1 cellular context compared by ENCODE assay signal in the genomic region with DNA sequence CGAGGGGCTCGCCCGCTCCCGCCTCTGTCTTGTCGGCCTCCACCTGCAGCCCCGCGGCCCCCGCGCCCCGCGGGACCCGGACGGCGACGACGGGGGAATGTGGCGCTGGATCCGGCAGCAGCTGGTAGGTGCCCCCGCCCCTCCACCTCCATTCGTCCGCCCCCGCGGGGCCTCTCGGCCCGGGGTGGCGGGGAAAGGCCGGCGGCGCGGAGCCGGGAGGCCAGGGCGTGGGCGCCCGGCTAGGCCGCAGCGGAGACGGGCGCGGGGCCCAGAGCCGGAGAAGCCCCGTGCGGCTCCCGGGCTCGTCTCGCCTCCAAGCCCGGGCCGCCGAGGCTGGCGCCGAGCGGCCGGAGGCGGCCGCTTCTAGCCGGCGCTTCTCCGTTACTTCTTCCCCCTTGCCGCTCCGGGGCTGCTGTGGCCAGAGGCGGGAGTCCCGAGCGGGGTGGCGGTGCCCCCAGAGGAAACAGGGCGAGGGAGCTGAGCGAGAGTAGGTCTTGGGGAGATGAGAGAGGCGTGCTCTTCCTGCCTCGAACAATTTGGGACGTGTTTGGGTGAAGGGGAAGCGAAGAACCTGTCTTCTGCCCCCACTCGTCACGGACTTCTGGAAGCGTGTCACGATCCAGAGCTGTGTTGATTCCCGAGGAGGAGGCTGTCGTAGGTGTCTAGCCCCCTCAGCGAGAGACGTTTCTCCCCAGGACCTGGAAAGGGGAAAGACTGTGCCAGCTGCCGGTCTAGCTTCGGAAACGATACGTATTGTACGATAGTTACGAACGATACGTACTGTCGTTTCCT.
TF ChIP-seq lines count a peak whose summit lies in the region.

No MANE protein-coding gene starts in this region.

TF ChIP-seq in K562, 482 proteins besides CTCF, POLR2A, EP300 and RAD21 (continued from another document and continues in another):
- TF ChIP-seq, protein P1, sequence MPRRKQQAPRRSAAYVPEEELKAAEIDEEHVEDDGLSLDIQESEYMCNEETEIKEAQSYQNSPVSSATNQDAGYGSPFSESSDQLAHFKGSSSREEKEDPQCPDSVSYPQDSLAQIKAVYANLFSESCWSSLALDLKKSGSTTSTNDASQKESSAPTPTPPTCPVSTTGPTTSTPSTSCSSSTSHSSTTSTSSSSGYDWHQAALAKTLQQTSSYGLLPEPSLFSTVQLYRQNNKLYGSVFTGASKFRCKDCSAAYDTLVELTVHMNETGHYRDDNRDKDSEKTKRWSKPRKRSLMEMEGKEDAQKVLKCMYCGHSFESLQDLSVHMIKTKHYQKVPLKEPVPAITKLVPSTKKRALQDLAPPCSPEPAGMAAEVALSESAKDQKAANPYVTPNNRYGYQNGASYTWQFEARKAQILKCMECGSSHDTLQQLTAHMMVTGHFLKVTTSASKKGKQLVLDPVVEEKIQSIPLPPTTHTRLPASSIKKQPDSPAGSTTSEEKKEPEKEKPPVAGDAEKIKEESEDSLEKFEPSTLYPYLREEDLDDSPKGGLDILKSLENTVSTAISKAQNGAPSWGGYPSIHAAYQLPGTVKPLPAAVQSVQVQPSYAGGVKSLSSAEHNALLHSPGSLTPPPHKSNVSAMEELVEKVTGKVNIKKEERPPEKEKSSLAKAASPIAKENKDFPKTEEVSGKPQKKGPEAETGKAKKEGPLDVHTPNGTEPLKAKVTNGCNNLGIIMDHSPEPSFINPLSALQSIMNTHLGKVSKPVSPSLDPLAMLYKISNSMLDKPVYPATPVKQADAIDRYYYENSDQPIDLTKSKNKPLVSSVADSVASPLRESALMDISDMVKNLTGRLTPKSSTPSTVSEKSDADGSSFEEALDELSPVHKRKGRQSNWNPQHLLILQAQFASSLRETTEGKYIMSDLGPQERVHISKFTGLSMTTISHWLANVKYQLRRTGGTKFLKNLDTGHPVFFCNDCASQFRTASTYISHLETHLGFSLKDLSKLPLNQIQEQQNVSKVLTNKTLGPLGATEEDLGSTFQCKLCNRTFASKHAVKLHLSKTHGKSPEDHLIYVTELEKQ (CRISPR knock-in tag; IDR thresholded peaks at IDR 0.05): no peak
- TF ChIP-seq FOXM1 (IDR thresholded peaks at IDR 0.05; ENCODE audit: low read depth) (no peak), FOXM1 (CRISPR knock-in tag; IDR thresholded peaks at IDR 0.05; ENCODE audit: low read depth) (no peak), MAZ (CRISPR knock-in tag; conservative IDR thresholded peaks at IDR 0.05 in 1 of 2, IDR thresholded peaks at IDR 0.05 in 1 of 2) (peak in 1 of 2 experiments; percentile 74; a peak in 2 of 4 replicates), KLF1 (tag; IDR thresholded peaks at IDR 0.05) (peak; percentile 55; the same call in 1 of the 2 replicates), RFX5 (IDR thresholded peaks at IDR 0.05; ENCODE audit: low read depth, low read length) (no peak), ZNF41 (CRISPR knock-in tag; conservative IDR thresholded peaks at IDR 0.05) (no peak), ARNT (IDR thresholded peaks at IDR 0.05) (0 out of 4 replicates have a peak, but pooled peaks of 1 of the 2 experiments have one; percentile 41), HDAC8 (tag; IDR thresholded peaks at IDR 0.05) (no peak), EGR1 (conservative IDR thresholded peaks at IDR 0.05) (peak; percentile 88), DIDO1 (tag; IDR thresholded peaks at IDR 0.05; ENCODE audit: low read depth) (no peak), HCFC1 (IDR thresholded peaks at IDR 0.05; ENCODE audit: low read depth, low read length) (no peak), FOXJ3 (CRISPR knock-in tag; IDR thresholded peaks at IDR 0.05) (no peak), TAF15 (IDR thresholded peaks at IDR 0.05; ENCODE audit: low read depth, low read length) (no peak), ZNF778 (CRISPR knock-in tag; IDR thresholded peaks at IDR 0.05) (no peak), HSF4 (CRISPR knock-in tag; IDR thresholded peaks at IDR 0.05; ENCODE audit: borderline replicate concordance) (no peak), TEAD1 (CRISPR knock-in tag; IDR thresholded peaks at IDR 0.05) (peak in 1 of 2 experiments; percentile 65; a peak in 1 of 4 replicates), SOX6 (IDR thresholded peaks at IDR 0.05) (no peak), ASH1L (IDR thresholded peaks at IDR 0.05; ENCODE audit: borderline replicate concordance, low read depth, partially characterized antibody) (no peak), GABPB1 (CRISPR knock-in tag; IDR thresholded peaks at IDR 0.05) (peak; percentile 12; the same call in 1 of the 2 replicates), MXI1 (IDR thresholded peaks at IDR 0.05; ENCODE audit: low read depth, low read length) (no peak), HNRNPK (IDR thresholded peaks at IDR 0.05; ENCODE audit: low read depth, low read length, poor library complexity, severe bottlenecking) (no peak), L3MBTL2 (IDR thresholded peaks at IDR 0.05) (0 out of 2 replicates have a peak, but pooled peaks have one; percentile 26), TRIM24 (IDR thresholded peaks at IDR 0.05) (no peak), ERF (CRISPR knock-in tag; IDR thresholded peaks at IDR 0.05) (0 out of 2 replicates have a peak, but pooled peaks have one; percentile 22), BCOR (IDR thresholded peaks at IDR 0.05) (no peak; the same call in 1 of the 2 replicates), ELF1 (tag; IDR thresholded peaks at IDR 0.05) (0 out of 2 replicates have a peak, but pooled peaks have one; percentile 32), ZNF79 (CRISPR knock-in tag; IDR thresholded peaks at IDR 0.05; ENCODE audit: low read depth) (no peak), RBM22 (IDR thresholded peaks at IDR 0.05; ENCODE audit: low read depth, low read length, poor library complexity, severe bottlenecking) (peak; percentile 45)
- TF ChIP-seq, protein P2, sequence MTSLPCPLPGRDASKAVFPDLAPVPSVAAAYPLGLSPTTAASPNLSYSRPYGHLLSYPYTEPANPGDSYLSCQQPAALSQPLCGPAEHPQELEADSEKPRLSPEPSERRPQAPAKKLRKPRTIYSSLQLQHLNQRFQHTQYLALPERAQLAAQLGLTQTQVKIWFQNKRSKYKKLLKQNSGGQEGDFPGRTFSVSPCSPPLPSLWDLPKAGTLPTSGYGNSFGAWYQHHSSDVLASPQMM (CRISPR knock-in tag; IDR thresholded peaks at IDR 0.05): no peak
- TF ChIP-seq, protein P3, sequence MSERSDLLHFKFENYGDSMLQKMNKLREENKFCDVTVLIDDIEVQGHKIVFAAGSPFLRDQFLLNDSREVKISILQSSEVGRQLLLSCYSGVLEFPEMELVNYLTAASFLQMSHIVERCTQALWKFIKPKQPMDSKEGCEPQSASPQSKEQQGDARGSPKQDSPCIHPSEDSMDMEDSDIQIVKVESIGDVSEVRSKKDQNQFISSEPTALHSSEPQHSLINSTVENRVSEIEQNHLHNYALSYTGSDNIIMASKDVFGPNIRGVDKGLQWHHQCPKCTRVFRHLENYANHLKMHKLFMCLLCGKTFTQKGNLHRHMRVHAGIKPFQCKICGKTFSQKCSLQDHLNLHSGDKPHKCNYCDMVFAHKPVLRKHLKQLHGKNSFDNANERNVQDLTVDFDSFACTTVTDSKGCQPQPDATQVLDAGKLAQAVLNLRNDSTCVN (CRISPR knock-in tag; IDR thresholded peaks at IDR 0.05): no peak
- TF ChIP-seq, protein P4, sequence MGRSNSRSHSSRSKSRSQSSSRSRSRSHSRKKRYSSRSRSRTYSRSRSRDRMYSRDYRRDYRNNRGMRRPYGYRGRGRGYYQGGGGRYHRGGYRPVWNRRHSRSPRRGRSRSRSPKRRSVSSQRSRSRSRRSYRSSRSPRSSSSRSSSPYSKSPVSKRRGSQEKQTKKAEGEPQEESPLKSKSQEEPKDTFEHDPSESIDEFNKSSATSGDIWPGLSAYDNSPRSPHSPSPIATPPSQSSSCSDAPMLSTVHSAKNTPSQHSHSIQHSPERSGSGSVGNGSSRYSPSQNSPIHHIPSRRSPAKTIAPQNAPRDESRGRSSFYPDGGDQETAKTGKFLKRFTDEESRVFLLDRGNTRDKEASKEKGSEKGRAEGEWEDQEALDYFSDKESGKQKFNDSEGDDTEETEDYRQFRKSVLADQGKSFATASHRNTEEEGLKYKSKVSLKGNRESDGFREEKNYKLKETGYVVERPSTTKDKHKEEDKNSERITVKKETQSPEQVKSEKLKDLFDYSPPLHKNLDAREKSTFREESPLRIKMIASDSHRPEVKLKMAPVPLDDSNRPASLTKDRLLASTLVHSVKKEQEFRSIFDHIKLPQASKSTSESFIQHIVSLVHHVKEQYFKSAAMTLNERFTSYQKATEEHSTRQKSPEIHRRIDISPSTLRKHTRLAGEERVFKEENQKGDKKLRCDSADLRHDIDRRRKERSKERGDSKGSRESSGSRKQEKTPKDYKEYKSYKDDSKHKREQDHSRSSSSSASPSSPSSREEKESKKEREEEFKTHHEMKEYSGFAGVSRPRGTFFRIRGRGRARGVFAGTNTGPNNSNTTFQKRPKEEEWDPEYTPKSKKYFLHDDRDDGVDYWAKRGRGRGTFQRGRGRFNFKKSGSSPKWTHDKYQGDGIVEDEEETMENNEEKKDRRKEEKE (IDR thresholded peaks at IDR 0.05; ENCODE audit: borderline replicate concordance in 1 of 2, control insufficient read depth in 1 of 2, low read depth in 2 of 2, low read length in 1 of 2): no peak
- TF ChIP-seq, protein P5, sequence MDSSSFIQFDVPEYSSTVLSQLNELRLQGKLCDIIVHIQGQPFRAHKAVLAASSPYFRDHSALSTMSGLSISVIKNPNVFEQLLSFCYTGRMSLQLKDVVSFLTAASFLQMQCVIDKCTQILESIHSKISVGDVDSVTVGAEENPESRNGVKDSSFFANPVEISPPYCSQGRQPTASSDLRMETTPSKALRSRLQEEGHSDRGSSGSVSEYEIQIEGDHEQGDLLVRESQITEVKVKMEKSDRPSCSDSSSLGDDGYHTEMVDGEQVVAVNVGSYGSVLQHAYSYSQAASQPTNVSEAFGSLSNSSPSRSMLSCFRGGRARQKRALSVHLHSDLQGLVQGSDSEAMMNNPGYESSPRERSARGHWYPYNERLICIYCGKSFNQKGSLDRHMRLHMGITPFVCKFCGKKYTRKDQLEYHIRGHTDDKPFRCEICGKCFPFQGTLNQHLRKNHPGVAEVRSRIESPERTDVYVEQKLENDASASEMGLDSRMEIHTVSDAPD (CRISPR knock-in tag; IDR thresholded peaks at IDR 0.05): no peak
- TF ChIP-seq, protein P6, sequence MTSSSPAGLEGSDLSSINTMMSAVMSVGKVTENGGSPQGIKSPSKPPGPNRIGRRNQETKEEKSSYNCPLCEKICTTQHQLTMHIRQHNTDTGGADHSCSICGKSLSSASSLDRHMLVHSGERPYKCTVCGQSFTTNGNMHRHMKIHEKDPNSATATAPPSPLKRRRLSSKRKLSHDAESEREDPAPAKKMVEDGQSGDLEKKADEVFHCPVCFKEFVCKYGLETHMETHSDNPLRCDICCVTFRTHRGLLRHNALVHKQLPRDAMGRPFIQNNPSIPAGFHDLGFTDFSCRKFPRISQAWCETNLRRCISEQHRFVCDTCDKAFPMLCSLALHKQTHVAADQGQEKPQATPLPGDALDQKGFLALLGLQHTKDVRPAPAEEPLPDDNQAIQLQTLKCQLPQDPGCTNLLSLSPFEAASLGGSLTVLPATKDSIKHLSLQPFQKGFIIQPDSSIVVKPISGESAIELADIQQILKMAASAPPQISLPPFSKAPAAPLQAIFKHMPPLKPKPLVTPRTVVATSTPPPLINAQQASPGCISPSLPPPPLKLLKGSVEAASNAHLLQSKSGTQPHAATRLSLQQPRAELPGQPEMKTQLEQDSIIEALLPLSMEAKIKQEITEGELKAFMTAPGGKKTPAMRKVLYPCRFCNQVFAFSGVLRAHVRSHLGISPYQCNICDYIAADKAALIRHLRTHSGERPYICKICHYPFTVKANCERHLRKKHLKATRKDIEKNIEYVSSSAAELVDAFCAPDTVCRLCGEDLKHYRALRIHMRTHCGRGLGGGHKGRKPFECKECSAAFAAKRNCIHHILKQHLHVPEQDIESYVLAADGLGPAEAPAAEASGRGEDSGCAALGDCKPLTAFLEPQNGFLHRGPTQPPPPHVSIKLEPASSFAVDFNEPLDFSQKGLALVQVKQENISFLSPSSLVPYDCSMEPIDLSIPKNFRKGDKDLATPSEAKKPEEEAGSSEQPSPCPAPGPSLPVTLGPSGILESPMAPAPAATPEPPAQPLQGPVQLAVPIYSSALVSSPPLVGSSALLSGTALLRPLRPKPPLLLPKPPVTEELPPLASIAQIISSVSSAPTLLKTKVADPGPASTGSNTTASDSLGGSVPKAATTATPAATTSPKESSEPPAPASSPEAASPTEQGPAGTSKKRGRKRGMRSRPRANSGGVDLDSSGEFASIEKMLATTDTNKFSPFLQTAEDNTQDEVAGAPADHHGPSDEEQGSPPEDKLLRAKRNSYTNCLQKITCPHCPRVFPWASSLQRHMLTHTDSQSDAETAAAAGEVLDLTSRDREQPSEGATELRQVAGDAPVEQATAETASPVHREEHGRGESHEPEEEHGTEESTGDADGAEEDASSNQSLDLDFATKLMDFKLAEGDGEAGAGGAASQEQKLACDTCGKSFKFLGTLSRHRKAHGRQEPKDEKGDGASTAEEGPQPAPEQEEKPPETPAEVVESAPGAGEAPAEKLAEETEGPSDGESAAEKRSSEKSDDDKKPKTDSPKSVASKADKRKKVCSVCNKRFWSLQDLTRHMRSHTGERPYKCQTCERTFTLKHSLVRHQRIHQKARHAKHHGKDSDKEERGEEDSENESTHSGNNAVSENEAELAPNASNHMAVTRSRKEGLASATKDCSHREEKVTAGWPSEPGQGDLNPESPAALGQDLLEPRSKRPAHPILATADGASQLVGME (CRISPR knock-in tag; IDR thresholded peaks at IDR 0.05): no peak
- TF ChIP-seq, protein P7, sequence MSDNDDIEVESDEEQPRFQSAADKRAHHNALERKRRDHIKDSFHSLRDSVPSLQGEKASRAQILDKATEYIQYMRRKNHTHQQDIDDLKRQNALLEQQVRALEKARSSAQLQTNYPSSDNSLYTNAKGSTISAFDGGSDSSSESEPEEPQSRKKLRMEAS (CRISPR knock-in tag; IDR thresholded peaks at IDR 0.05): peak; percentile 18; the same call in 1 of the 2 replicates
- TF ChIP-seq, protein P8, sequence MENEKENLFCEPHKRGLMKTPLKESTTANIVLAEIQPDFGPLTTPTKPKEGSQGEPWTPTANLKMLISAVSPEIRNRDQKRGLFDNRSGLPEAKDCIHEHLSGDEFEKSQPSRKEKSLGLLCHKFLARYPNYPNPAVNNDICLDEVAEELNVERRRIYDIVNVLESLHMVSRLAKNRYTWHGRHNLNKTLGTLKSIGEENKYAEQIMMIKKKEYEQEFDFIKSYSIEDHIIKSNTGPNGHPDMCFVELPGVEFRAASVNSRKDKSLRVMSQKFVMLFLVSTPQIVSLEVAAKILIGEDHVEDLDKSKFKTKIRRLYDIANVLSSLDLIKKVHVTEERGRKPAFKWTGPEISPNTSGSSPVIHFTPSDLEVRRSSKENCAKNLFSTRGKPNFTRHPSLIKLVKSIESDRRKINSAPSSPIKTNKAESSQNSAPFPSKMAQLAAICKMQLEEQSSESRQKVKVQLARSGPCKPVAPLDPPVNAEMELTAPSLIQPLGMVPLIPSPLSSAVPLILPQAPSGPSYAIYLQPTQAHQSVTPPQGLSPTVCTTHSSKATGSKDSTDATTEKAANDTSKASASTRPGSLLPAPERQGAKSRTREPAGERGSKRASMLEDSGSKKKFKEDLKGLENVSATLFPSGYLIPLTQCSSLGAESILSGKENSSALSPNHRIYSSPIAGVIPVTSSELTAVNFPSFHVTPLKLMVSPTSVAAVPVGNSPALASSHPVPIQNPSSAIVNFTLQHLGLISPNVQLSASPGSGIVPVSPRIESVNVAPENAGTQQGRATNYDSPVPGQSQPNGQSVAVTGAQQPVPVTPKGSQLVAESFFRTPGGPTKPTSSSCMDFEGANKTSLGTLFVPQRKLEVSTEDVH (IDR thresholded peaks at IDR 0.05; ENCODE audit: low read depth, partially characterized antibody): no peak
